1 cellular context compared by ENCODE assay signal in genomic region chr5:112005533-112005926, GRCh38.
A peak's percentile ranks its signal among the peaks of the same experiment; 100 is the strongest.
TF ChIP-seq lines count a peak whose summit lies in the region.

No MANE protein-coding gene starts in this region.

TF ChIP-seq in H1, 55 proteins besides CTCF, POLR2A, EP300 and RAD21:
- TF ChIP-seq BCL11A (IDR thresholded peaks at IDR 0.05; ENCODE audit: low read depth in 2 of 2, low read length in 2 of 2) (no peak), MAFK (IDR thresholded peaks at IDR 0.05; ENCODE audit: low read depth, low read length) (0 out of 2 replicates have a peak, but pooled peaks have one; percentile 32)
TF ChIP-seq in H1: peak in this region for 1.
